Comparison of ENCODE assay signal across 9 cellular contexts in the genomic region with DNA sequence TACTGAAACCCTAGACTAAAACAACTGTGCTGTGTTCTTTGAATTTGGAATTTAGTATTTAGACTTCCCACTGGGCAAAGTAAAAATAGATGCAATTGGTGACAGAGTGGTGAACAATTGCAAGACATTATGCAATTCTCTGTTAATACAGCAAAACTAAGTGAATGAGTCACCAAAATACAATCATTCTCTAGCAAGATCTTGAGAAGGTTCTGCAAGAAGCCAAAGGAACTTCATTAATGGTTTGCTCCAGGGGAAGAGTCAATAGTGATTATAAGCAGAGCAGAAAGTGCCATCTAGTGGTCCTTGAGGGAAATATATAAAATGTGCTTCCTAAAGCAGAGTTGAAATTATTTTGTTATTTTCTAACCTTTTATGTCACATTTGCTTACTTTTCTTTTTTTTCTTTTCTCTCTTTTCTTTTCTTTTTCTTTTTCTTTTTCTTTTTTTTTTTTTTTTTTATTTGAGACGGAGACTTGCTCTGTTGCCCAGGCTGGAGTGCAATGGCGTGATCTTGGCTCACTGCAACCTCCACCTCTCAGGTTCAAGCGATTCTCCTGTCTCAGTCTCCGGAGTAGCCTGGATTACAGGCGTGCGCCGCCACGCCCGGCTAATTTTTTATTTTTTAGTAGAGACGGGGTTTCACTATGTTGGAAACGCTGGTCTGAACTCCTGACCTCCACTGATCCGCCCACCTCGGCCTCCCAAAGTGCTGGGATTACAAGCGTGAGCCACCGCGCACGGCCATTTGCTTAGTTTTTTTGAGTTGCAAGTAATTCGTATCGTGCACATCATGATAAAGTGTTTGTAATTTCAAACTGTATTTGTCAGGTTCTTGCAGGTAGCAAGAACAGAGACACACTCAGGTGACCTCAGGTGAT.
DNase-seq lines count a peak whose midpoint lies in the region; ATAC-seq and TF ChIP-seq lines count a peak whose summit lies in the region.
"Had no signal": no experiment of that assay in that cellular context is flagged by ENCODE, and none has a peak within 500 bp of the region (broad histone marks: within the 10 kb centered on the region; RNA-seq: fewer than 3 reads in every experiment).

No MANE protein-coding gene starts in this region.

- H3K9me2 ChIP-seq in OCI-LY1 (ENCODE audit: low read depth, low read length), result no peaks in the 10 kb centered on the region

- H3K79me2 ChIP-seq in OCI-LY1 (ENCODE audit: insufficient read depth, low read length), result no peaks in the 10 kb centered on the region

- intact Hi-C loops in right lobe of liver (cut with DNase I) (loop anchor here in 1 of 2 donors (10.0 kb wide), 1 partner anchor 375 kb away; no protein-coding TSS in a partner anchor), uterus (cut with DNase I; ENCODE audit: low total_unique reads) (no loop called here)

- no peak overlapping the region for H3K9ac ChIP-seq in OCI-LY1 (ENCODE audit: low read length)
- H3K9ac ChIP-seq: BLaER1 treated with 17β-estradiol and CSF1 and Interleukin-3, amounts not matched to agents 10 nM and 100 nM had no signal

- H3F3A ChIP-seq in OCI-LY1 (ENCODE audit: insufficient read depth, low read length), result no peaks in the 10 kb centered on the region

- TF ChIP-seq POLR2A in right lobe of liver (IDR thresholded peaks at IDR 0.05) (no peak), uterus (IDR thresholded peaks at IDR 0.05) (no peak)

- peak; percentile 91 for ATAC-seq in GM21528 (IDR thresholded peaks at IDR 0.05; ENCODE audit: low FRiP score, unreplicated experiment)
- ATAC-seq in right lobe of liver, result peak; percentile 77 to 90 (median 82)

- H3K36me3 ChIP-seq in OCI-LY1 (ENCODE audit: insufficient read depth, low read length) (no peaks in the 10 kb centered on the region), right lobe of liver (no peaks in the 10 kb centered on the region), uterus (no peaks in the 10 kb centered on the region)
- H3K36me3 ChIP-seq: BLaER1 treated with 17β-estradiol and CSF1 and Interleukin-3, amounts not matched to agents 10 nM and 100 nM had no signal

- no peaks in the 10 kb centered on the region for H3K27me3 ChIP-seq in OCI-LY1 (ENCODE audit: insufficient read depth, low read length)
- H3K27me3 ChIP-seq in right lobe of liver, result no peaks in the 10 kb centered on the region
- H3K27me3 ChIP-seq in uterus, result no peaks in the 10 kb centered on the region
- H3K27me3 ChIP-seq: BLaER1 treated with 17β-estradiol and CSF1 and Interleukin-3, amounts not matched to agents 10 nM and 100 nM had no signal

- TF ChIP-seq CTCF in OCI-LY1 (IDR thresholded peaks at IDR 0.05; ENCODE audit: low read length) (peak; percentile 58), right lobe of liver (IDR thresholded peaks at IDR 0.05) (peak; percentile 66 to 74 (median 68)), uterus (IDR thresholded peaks at IDR 0.05) (peak; percentile 63 to 79 (median 70))

- no peak overlapping the region for H3K27ac ChIP-seq in OCI-LY1 (ENCODE audit: low read depth, low read length, poor library complexity, severe bottlenecking)
- H3K27ac ChIP-seq in right lobe of liver, result no peak overlapping the region
- H3K27ac ChIP-seq in uterus, result no peak overlapping the region

- 60% methylated on average over 9 of the region's 19 CpGs for WGBS in right lobe of liver (ENCODE audit: insufficient coverage, low coverage, low lambda C conversion rate, missing lambda C conversion rate)

- DNase-seq in NCI-H187 treated with DMSO at 0.1 percent for 48 hours (lab: John Stamatoyannopoulos, UW), result peak; percentile 66
- no peak for DNase-seq in NCI-H187 (lab: John Stamatoyannopoulos, UW)
- DNase-seq in HT1080 (ENCODE audit: low read depth), result peak; percentile 85
- peak; percentile 60 for DNase-seq in cerebellum (ENCODE audit: low spot score)
- no peak for DNase-seq in right lobe of liver
- no peak for DNase-seq in uterus

- no peaks in the 10 kb centered on the region for H3K4me1 ChIP-seq in OCI-LY1 (ENCODE audit: insufficient read depth, low read length, severe bottlenecking)
- no peaks in the 10 kb centered on the region for H3K4me1 ChIP-seq in right lobe of liver
- H3K4me1 ChIP-seq in uterus, result peaks cover 0 to 2% of the 10 kb centered on the region in 2 donors

- no peak overlapping the region for H3K4me3 ChIP-seq in OCI-LY1 (ENCODE audit: low read depth, low read length, poor library complexity, severe bottlenecking)
- H3K4me3 ChIP-seq in right lobe of liver, result no peak overlapping the region
- H3K4me3 ChIP-seq in uterus, result no peak overlapping the region
- H3K4me3 ChIP-seq: BLaER1 treated with 17β-estradiol and CSF1 and Interleukin-3, amounts not matched to agents 10 nM and 100 nM had no signal

- H3K4me2 ChIP-seq in OCI-LY1 (ENCODE audit: low read length), result no peak overlapping the region

- no peaks in the 10 kb centered on the region for H4K20me1 ChIP-seq in OCI-LY1 (ENCODE audit: insufficient read depth, low read length)
- H4K20me1 ChIP-seq: BLaER1 treated with 17β-estradiol and CSF1 and Interleukin-3, amounts not matched to agents 10 nM and 100 nM had no signal

- no peak overlapping the region for H2AFZ ChIP-seq in OCI-LY1 (ENCODE audit: low read length)

- H3K9me3 ChIP-seq in OCI-LY1 (ENCODE audit: low read length), result no peaks in the 10 kb centered on the region
- no peaks in the 10 kb centered on the region for H3K9me3 ChIP-seq in right lobe of liver
- no peaks in the 10 kb centered on the region for H3K9me3 ChIP-seq in uterus
- H3K9me3 ChIP-seq: BLaER1 treated with 17β-estradiol and CSF1 and Interleukin-3, amounts not matched to agents 10 nM and 100 nM had no signal

Comparison
In these comparisons a context has a peak if more than half of its experiments do, and no peak if none do; other contexts are left out.
1. DNase-seq: peak in NCI-H187 treated with DMSO at 0.1 percent for 48 hours (single experiment), HT1080 (single experiment) and cerebellum (single experiment); none in NCI-H187 (0 of 2), right lobe of liver (0 of 3) and uterus (0 of 2).
2. Peak in every context shown above with its lines, with median percentiles within 50 percentile points of each other: CTCF ChIP-seq.